In the genomic region with DNA sequence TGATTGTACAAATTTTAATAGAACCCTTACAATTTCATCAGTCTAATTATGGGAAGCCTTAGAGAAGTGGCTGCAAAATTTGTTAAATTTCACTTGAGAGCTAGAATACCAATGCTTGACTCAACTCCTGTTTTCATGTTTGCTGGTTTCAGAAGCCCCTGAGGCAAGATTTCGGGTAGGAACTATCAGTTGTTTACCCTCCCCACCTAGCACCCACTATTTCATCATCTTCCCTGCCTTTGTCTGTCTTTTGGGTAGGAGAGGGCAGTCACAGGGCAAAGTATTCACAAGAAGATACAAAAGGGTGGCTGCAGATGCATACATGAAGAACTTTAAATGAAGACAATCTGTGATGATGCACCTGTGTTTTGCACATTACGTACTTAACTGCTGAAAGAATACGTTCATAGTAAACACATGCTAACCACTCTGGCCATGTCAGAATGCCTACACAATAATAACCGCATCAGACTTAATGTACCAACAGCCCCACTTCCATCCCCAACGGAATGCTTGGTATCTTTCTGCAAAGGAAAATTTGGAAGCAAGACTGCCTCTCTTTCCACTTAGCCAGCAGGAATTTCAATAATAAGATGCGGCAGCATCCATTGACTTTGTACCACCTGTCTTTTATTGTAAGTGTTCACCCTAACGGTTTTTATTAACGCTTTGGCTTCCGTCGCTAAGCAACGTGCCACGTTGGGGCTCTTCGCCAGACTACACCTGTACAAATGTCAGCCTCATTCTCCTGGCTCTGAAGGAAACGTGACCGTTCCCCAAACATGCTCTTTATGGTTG, we compare ENCODE assay signal across 9 cellular contexts. TPM values are rescaled to one million over a fixed set of nuclear protein-coding genes. Genes with fewer than 3 reads are reported as not detected.
A peak's percentile ranks its signal among the peaks of the same experiment; 100 is the strongest.
DNase-seq lines count a peak whose midpoint lies in the region; ATAC-seq, FAIRE-seq and TF ChIP-seq lines count a peak whose summit lies in the region.
"Had no signal": no experiment of that assay in that cellular context is flagged by ENCODE, and none has a peak within 500 bp of the region (broad histone marks: within the 10 kb centered on the region; RNA-seq: fewer than 3 reads in every experiment).

No MANE protein-coding gene starts in this region.

- H3K4me3 ChIP-seq in effector memory CD4-positive, alpha-beta T cell (ENCODE audit: insufficient read depth, low read depth, low read length, poor library complexity, severe bottlenecking): peak overlapping the region; percentile 63
- no peak overlapping the region for H3K4me3 ChIP-seq in small intestine (ENCODE audit: low read depth in 1 of 2, low read length in 2 of 2)
- H3K4me3 ChIP-seq: SJSA1 had no signal

- 10 to 13% (median 12%) methylated on average over 15 of the region's 15 CpGs for WGBS in small intestine, 3 donors

- peak overlapping the region; percentile 82 for H3K4me3 Mint-ChIP-seq in progenitor cell of endocrine pancreas (ENCODE audit: low read depth)

- peak; percentile 36 for ATAC-seq in GM18909 (IDR thresholded peaks at IDR 0.05; ENCODE audit: poor library complexity, unreplicated experiment)
- ATAC-seq in GM21515 (IDR thresholded peaks at IDR 0.05; ENCODE audit: unreplicated experiment): no peak
- no peak for ATAC-seq in HG02970 (IDR thresholded peaks at IDR 0.05; ENCODE audit: low FRiP score, unreplicated experiment)

- H3K9me3 ChIP-seq in effector memory CD4-positive, alpha-beta T cell (ENCODE audit: control insufficient read depth, low read length): no peaks in the 10 kb centered on the region
- H3K9me3 ChIP-seq in small intestine (ENCODE audit: control insufficient read depth, low read depth): no peaks in the 10 kb centered on the region
- H3K9me3 ChIP-seq: SJSA1 had no signal

- H3K27me3 Mint-ChIP-seq in progenitor cell of endocrine pancreas: no peaks in the 10 kb centered on the region

- no peaks in the 10 kb centered on the region for H3K27me3 ChIP-seq in effector memory CD4-positive, alpha-beta T cell (replicated peaks; ENCODE audit: control insufficient read depth, insufficient read depth, low read length, poor library complexity, severe bottlenecking)
- H3K27me3 ChIP-seq in small intestine (ENCODE audit: control insufficient read depth in 2 of 2, insufficient read depth in 2 of 2, low read length in 2 of 2): no peaks in the 10 kb centered on the region

- no peak overlapping the region for H3K27ac ChIP-seq in effector memory CD4-positive, alpha-beta T cell (ENCODE audit: insufficient read depth, low read length, poor library complexity, severe bottlenecking)
- no peak overlapping the region for H3K27ac ChIP-seq in small intestine (ENCODE audit: low read depth in 1 of 2, low read length in 1 of 2)
- H3K27ac ChIP-seq: SJSA1 had no signal

- H3K27ac Mint-ChIP-seq in progenitor cell of endocrine pancreas: peak overlapping the region; percentile 90

- TF ChIP-seq CTCF in progenitor cell of endocrine pancreas (IDR thresholded peaks at IDR 0.05; ENCODE audit: unreplicated experiment): no peak

- FAIRE-seq in small intestine (lab: Jason Lieb, UNC): no peak

- no peaks in the 10 kb centered on the region for H3K36me3 Mint-ChIP-seq in progenitor cell of endocrine pancreas (ENCODE audit: insufficient read depth)

- DNase-seq in NCI-H2171 (lab: John Stamatoyannopoulos, UW): peak; percentile 12
- DNase-seq in effector memory CD4-positive, alpha-beta T cell: no peak
- no peak for DNase-seq in progenitor cell of endocrine pancreas (ENCODE audit: low spot score, unreplicated experiment)
- no peak for DNase-seq in small intestine
- DNase-seq in GDM1 (lab: John Stamatoyannopoulos, UW): no peak

- H3K9me3 Mint-ChIP-seq in progenitor cell of endocrine pancreas (ENCODE audit: low read depth): no peaks in the 10 kb centered on the region

- peaks cover 12% of the 10 kb centered on the region for H3K4me1 ChIP-seq in effector memory CD4-positive, alpha-beta T cell (ENCODE audit: control insufficient read depth, insufficient read depth, low read length, poor library complexity, severe bottlenecking)
- no peaks in the 10 kb centered on the region for H3K4me1 ChIP-seq in small intestine (ENCODE audit: control insufficient read depth in 2 of 2, insufficient read depth in 1 of 2, low read depth in 1 of 2, low read length in 1 of 2)

- H3K36me3 ChIP-seq in effector memory CD4-positive, alpha-beta T cell (ENCODE audit: control insufficient read depth, insufficient read depth, low read length): no peaks in the 10 kb centered on the region
- no peaks in the 10 kb centered on the region for H3K36me3 ChIP-seq in small intestine (ENCODE audit: control insufficient read depth in 2 of 2, insufficient read depth in 2 of 2, low read length in 2 of 2)
- H3K36me3 ChIP-seq: SJSA1 had no signal

- H3K4me1 Mint-ChIP-seq in progenitor cell of endocrine pancreas (ENCODE audit: low read depth): peaks cover 5% of the 10 kb centered on the region

RNA-seq across cellular contexts. Expression of gene TPT1, which starts 30.4 kb away (rescaled TPM):
- total RNA-seq in progenitor cell of endocrine pancreas: 3,243 and 3,333 TPM in 2 replicates
- over 10,000 TPM in 1 of 3 donors, 1,000 to 10,000 TPM in 2; 7,740 to 12,612 (median 9,620) TPM for polyA plus RNA-seq in small intestine
